In genomic region chr16:67430504-67431076, GRCh38 we compare ENCODE assay signal across 1 cellular context.
A peak's percentile ranks its signal among the peaks of the same experiment; 100 is the strongest.
TF ChIP-seq lines count a peak whose summit lies in the region.

No MANE protein-coding gene starts in this region.

TF ChIP-seq in HepG2, 621 proteins besides CTCF, POLR2A, EP300 and RAD21 (continued from another document and continues in another):
- TF ChIP-seq ZNF670 (CRISPR knock-in tag; IDR thresholded peaks at IDR 0.05; ENCODE audit: borderline replicate concordance): no peak
- peak; percentile 93; the same call in 1 of the 2 replicates for TF ChIP-seq ZBTB42 (CRISPR knock-in tag; IDR thresholded peaks at IDR 0.05)
- TF ChIP-seq RAD51 (IDR thresholded peaks at IDR 0.05; ENCODE audit: borderline replicate concordance): no peak
- no peak for TF ChIP-seq ZC3H13 (CRISPR knock-in tag; IDR thresholded peaks at IDR 0.05)
- no peak for TF ChIP-seq ZKSCAN5 (CRISPR knock-in tag; IDR thresholded peaks at IDR 0.05)
- TF ChIP-seq KDM1A (CRISPR knock-in tag; IDR thresholded peaks at IDR 0.05): no peak
- TF ChIP-seq, protein P1, sequence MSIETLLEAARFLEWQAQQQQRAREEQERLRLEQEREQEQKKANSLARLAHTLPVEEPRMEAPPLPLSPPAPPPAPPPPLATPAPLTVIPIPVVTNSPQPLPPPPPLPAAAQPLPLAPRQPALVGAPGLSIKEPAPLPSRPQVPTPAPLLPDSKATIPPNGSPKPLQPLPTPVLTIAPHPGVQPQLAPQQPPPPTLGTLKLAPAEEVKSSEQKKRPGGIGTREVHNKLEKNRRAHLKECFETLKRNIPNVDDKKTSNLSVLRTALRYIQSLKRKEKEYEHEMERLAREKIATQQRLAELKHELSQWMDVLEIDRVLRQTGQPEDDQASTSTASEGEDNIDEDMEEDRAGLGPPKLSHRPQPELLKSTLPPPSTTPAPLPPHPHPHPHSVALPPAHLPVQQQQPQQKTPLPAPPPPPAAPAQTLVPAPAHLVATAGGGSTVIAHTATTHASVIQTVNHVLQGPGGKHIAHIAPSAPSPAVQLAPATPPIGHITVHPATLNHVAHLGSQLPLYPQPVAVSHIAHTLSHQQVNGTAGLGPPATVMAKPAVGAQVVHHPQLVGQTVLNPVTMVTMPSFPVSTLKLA (IDR thresholded peaks at IDR 0.05): peak; percentile 78
- TF ChIP-seq, protein P2, sequence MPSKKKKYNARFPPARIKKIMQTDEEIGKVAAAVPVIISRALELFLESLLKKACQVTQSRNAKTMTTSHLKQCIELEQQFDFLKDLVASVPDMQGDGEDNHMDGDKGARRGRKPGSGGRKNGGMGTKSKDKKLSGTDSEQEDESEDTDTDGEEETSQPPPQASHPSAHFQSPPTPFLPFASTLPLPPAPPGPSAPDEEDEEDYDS (CRISPR knock-in tag; IDR thresholded peaks at IDR 0.05): no peak
- no peak for TF ChIP-seq ZNF34 (CRISPR knock-in tag; IDR thresholded peaks at IDR 0.05; ENCODE audit: borderline replicate concordance)
- peak; percentile 87 for TF ChIP-seq MEIS2 (CRISPR knock-in tag; IDR thresholded peaks at IDR 0.05)
- no peak for TF ChIP-seq TP53 (CRISPR knock-in tag; conservative IDR thresholded peaks at IDR 0.05)
- no peak for TF ChIP-seq NR3C1 (CRISPR knock-in tag; IDR thresholded peaks at IDR 0.05)
- no peak for TF ChIP-seq GABPA (IDR thresholded peaks at IDR 0.05; ENCODE audit: low read depth, low read length)
- no peak for TF ChIP-seq GABPA (CRISPR knock-in tag; IDR thresholded peaks at IDR 0.05; ENCODE audit: low read depth)
- peak; percentile 90 for TF ChIP-seq MXD4 (CRISPR knock-in tag; IDR thresholded peaks at IDR 0.05)
- TF ChIP-seq, protein P3, sequence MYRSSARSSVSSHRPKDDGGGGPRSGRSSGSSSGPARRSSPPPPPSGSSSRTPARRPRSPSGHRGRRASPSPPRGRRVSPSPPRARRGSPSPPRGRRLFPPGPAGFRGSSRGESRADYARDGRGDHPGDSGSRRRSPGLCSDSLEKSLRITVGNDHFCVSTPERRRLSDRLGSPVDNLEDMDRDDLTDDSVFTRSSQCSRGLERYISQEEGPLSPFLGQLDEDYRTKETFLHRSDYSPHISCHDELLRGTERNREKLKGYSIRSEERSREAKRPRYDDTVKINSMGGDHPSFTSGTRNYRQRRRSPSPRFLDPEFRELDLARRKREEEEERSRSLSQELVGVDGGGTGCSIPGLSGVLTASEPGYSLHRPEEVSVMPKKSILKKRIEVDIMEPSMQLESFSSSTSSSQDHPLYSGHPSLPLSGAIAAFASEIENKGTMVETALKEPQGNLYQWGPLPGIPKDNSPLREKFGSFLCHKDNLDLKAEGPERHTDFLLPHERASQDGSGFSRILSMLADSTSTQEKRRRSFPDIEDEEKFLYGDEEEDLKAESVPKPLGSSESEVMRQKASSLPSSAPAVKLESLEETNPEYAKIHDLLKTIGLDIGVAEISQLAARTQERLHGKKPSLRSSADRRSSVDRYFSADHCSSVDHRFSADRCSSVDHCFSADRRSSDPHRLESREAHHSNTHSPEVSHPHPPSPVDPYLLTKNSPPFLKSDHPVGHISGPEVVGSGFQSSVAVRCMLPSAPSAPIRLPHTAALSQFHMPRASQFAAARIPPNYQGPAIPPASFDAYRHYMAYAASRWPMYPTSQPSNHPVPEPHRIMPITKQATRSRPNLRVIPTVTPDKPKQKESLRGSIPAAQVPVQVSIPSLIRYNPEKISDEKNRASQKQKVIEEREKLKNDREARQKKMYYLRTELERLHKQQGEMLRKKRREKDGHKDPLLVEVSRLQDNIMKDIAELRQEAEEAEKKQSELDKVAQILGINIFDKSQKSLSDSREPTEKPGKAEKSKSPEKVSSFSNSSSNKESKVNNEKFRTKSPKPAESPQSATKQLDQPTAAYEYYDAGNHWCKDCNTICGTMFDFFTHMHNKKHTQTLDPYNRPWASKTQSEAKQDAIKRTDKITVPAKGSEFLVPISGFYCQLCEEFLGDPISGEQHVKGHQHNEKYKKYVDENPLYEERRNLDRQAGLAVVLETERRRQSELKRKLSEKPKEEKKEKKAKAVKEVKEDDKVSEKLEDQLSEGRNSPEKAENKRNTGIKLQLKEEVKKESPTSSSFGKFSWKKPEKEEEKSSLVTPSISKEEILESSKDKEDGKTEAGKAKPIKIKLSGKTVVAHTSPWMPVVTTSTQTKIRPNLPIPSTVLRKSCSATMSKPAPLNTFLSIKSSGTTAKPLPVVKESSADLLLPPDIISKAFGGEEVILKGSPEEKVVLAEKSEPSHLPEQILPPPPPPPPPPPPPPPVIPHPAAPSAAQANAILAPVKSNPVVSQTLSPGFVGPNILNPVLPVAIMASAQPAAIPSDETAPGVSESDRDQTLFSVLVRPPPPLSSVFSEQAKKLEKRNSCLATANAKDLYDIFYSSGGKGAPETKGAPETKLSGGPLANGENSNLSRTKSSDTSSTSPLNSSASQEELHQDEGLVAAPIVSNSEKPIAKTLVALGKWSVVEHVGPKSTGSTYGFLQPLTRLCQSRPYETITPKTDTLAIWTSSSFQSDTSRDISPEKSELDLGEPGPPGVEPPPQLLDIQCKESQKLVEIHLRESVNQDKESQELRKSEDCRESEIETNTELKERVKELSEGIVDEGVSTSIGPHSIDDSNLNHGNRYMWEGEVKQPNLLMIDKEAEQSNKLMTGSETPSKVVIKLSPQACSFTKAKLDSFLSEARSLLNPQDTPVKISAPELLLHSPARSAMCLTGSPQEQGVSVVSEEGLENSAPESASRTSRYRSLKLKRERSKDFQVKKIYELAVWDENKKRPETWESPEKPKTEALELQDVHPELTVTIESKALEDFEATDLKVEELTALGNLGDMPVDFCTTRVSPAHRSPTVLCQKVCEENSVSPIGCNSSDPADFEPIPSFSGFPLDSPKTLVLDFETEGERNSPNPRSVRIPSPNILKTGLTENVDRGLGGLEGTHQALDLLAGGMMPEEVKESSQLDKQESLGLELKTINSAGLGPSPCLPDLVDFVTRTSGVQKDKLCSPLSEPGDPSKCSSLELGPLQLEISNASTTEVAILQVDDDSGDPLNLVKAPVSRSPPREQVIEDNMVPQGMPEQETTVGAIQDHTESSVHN (CRISPR knock-in tag; IDR thresholded peaks at IDR 0.05): peak; percentile 45; the same call in 1 of the 2 replicates
- no peak for TF ChIP-seq NFRKB (IDR thresholded peaks at IDR 0.05)
- TF ChIP-seq SRSF9 (IDR thresholded peaks at IDR 0.05; ENCODE audit: borderline replicate concordance, insufficient read depth, low read depth, low read length, poor library complexity, severe bottlenecking): no peak
- TF ChIP-seq ZNF20 (CRISPR knock-in tag; IDR thresholded peaks at IDR 0.05): no peak
- TF ChIP-seq ZNF501 (CRISPR knock-in tag; IDR thresholded peaks at IDR 0.05): peak; percentile 82
- no peak for TF ChIP-seq ZKSCAN8 (CRISPR knock-in tag; IDR thresholded peaks at IDR 0.05; ENCODE audit: borderline replicate concordance)
- TF ChIP-seq, protein P4, sequence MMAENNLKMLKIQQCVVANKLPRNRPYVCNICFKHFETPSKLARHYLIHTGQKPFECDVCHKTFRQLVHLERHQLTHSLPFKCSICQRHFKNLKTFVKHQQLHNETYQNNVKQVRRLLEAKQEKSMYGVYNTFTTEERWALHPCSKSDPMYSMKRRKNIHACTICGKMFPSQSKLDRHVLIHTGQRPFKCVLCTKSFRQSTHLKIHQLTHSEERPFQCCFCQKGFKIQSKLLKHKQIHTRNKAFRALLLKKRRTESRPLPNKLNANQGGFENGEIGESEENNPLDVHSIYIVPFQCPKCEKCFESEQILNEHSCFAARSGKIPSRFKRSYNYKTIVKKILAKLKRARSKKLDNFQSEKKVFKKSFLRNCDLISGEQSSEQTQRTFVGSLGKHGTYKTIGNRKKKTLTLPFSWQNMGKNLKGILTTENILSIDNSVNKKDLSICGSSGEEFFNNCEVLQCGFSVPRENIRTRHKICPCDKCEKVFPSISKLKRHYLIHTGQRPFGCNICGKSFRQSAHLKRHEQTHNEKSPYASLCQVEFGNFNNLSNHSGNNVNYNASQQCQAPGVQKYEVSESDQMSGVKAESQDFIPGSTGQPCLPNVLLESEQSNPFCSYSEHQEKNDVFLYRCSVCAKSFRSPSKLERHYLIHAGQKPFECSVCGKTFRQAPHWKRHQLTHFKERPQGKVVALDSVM (CRISPR knock-in tag; IDR thresholded peaks at IDR 0.05): peak; percentile 69
- TF ChIP-seq GABPB1 (CRISPR knock-in tag; IDR thresholded peaks at IDR 0.05): peak; percentile 70; the same call in 1 of the 2 replicates
- no peak for TF ChIP-seq TBP (CRISPR knock-in tag; IDR thresholded peaks at IDR 0.05)
- TF ChIP-seq IKZF1 (IDR thresholded peaks at IDR 0.05): no peak
- peak; percentile 59; the same call in 1 of the 2 replicates for TF ChIP-seq ERF (CRISPR knock-in tag; IDR thresholded peaks at IDR 0.05)
- TF ChIP-seq NFE2L2 (IDR thresholded peaks at IDR 0.05; ENCODE audit: low read length): no peak
- TF ChIP-seq ZNF101 (CRISPR knock-in tag; IDR thresholded peaks at IDR 0.05; ENCODE audit: borderline replicate concordance, low read depth): peak; percentile 39; the same call in 1 of the 2 replicates
- TF ChIP-seq ZNF703 (CRISPR knock-in tag; IDR thresholded peaks at IDR 0.05; ENCODE audit: borderline replicate concordance): peak; percentile 53; the same call in 1 of the 2 replicates
- TF ChIP-seq HIVEP1 (CRISPR knock-in tag; IDR thresholded peaks at IDR 0.05): peak; percentile 76
- TF ChIP-seq ZBTB1 (CRISPR knock-in tag; IDR thresholded peaks at IDR 0.05; ENCODE audit: borderline replicate concordance): no peak
- no peak for TF ChIP-seq MIER2 (CRISPR knock-in tag; IDR thresholded peaks at IDR 0.05)
- TF ChIP-seq NFYC (CRISPR knock-in tag; IDR thresholded peaks at IDR 0.05): no peak
- TF ChIP-seq ZNF777 (CRISPR knock-in tag; IDR thresholded peaks at IDR 0.05): peak; percentile 90
- peak; percentile 90 for TF ChIP-seq ARHGAP35 (CRISPR knock-in tag; IDR thresholded peaks at IDR 0.05; ENCODE audit: borderline replicate concordance)
- peak; percentile 60; the same call in 1 of the 2 replicates for TF ChIP-seq NAIF1 (CRISPR knock-in tag; IDR thresholded peaks at IDR 0.05; ENCODE audit: borderline replicate concordance)
- TF ChIP-seq IKZF4 (CRISPR knock-in tag; IDR thresholded peaks at IDR 0.05; ENCODE audit: borderline replicate concordance, low read depth, not compliant biosample characterization): peak; percentile 91
- TF ChIP-seq ZNF30 (CRISPR knock-in tag; IDR thresholded peaks at IDR 0.05): no peak
- no peak for TF ChIP-seq SNRNP70 (IDR thresholded peaks at IDR 0.05; ENCODE audit: low read depth, low read length)
- peak; percentile 85 for TF ChIP-seq YEATS4 (CRISPR knock-in tag; IDR thresholded peaks at IDR 0.05; ENCODE audit: borderline replicate concordance)
- TF ChIP-seq ARID4A (CRISPR knock-in tag; IDR thresholded peaks at IDR 0.05; ENCODE audit: borderline replicate concordance): peak; percentile 73
- no peak; the same call in 1 of the 2 replicates for TF ChIP-seq PATZ1 (CRISPR knock-in tag; IDR thresholded peaks at IDR 0.05)
- peak; percentile 89 for TF ChIP-seq ZBTB38 (CRISPR knock-in tag; IDR thresholded peaks at IDR 0.05)
- peak; percentile 42; the same call in 1 of the 2 replicates for TF ChIP-seq ZNF639 (CRISPR knock-in tag; conservative IDR thresholded peaks at IDR 0.05)
- peak; percentile 90; the same call in 1 of the 2 replicates for TF ChIP-seq PAX8 (CRISPR knock-in tag; IDR thresholded peaks at IDR 0.05; ENCODE audit: borderline replicate concordance)
- 0 out of 2 replicates have a peak, but pooled peaks have one; percentile 68 for TF ChIP-seq SNAI1 (CRISPR knock-in tag; IDR thresholded peaks at IDR 0.05; ENCODE audit: borderline replicate concordance)
- peak; percentile 91; the same call in 1 of the 2 replicates for TF ChIP-seq ZNF782 (CRISPR knock-in tag; IDR thresholded peaks at IDR 0.05; ENCODE audit: borderline replicate concordance)
